14 cellular contexts compared by ENCODE assay signal in the genomic region with DNA sequence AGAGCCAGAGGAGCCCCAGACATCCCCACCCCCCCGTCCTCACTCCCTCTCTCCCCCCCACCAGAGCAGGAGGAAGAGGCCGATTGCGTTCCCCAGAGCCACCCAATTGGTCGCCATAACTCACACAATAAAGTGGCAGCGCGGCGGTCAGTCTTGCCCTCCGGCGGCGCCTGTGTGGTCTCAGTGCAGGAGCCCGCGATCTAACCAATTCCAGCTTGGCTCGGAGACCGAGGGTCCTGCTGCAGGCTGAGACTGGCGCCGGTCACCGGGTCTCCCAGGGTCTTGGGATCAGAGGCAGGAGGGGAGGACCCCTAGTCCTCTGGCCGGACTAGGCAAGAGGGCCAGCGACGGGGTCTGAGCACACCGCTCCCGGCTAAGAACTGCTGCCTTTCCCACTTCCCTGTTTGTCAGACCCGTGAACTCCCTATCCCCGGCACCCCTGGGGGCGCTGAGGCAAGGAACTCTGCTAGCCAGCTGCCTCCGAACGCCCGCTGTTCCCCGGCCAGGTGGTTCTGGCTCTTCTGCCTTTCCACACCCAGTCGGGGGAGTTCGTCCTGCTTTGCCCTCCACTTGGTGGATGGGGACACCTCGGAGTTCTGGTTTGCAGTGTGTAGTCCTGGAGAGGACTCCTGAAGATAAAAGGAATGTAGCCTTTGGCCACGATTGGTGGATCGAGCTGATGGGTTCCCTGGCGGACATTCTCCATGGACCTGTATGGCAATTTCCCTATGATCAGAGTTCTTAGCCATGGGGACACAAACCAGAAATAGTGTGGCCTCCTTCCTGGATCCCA. TPM values are rescaled to one million over a fixed set of nuclear protein-coding genes. Genes with fewer than 3 reads are reported as not detected.
DNase-seq lines count a peak whose midpoint lies in the region; ATAC-seq, FAIRE-seq and TF ChIP-seq lines count a peak whose summit lies in the region.
"Had no signal": no experiment of that assay in that cellular context is flagged by ENCODE, and none has a peak within 500 bp of the region (broad histone marks: within the 10 kb centered on the region; RNA-seq: fewer than 3 reads in every experiment).

No MANE protein-coding gene starts in this region.

- intact Hi-C loops in posterior vena cava (cut with DNase I), result loop anchor here in 1 of 2 donors (10.0 kb wide), 2 partner anchors 734 to 1604 kb away; no protein-coding TSS in a partner anchor
- intact Hi-C loops in dorsolateral prefrontal cortex (cut with DNase I), result no loop called here

- no peak overlapping the region for H3K4me2 ChIP-seq in Loucy (ENCODE audit: low read depth, low read length, poor library complexity, severe bottlenecking)
- H3K4me2 ChIP-seq in astrocyte (ENCODE audit: low read length), result no peak overlapping the region

- peaks cover 4% of the 10 kb centered on the region for H3K4me1 Mint-ChIP-seq in astrocyte (ENCODE audit: low read depth, unreplicated experiment)

- H4K20me1 ChIP-seq in Loucy (ENCODE audit: insufficient read depth, low read length, poor library complexity, severe bottlenecking), result no peaks in the 10 kb centered on the region
- peaks cover 5% of the 10 kb centered on the region for H4K20me1 ChIP-seq in astrocyte (ENCODE audit: insufficient read depth, low read length)

- H3K36me3 ChIP-seq in Loucy (ENCODE audit: insufficient read depth, low read length) (no peaks in the 10 kb centered on the region), astrocyte (ENCODE audit: insufficient read depth, low read length) (no peaks in the 10 kb centered on the region)
- H3K36me3 ChIP-seq: heart right ventricle had no signal

- H3K9me2 ChIP-seq in Loucy (replicated peaks; ENCODE audit: low read depth, low read length), result no peaks in the 10 kb centered on the region

- peaks cover 92% of the 10 kb centered on the region for H3K27me3 Mint-ChIP-seq in astrocyte (ENCODE audit: low read depth, unreplicated experiment)

- H3K27me3 ChIP-seq in Loucy (ENCODE audit: insufficient read depth, low read length, poor library complexity, severe bottlenecking) (no peaks in the 10 kb centered on the region), astrocyte (ENCODE audit: insufficient read depth, low read length) (peaks cover 100% of the 10 kb centered on the region), dorsolateral prefrontal cortex (peaks cover 40 to 100% (median 100%) of the 10 kb centered on the region in 45 donors)

- ATAC-seq in HG03571 (IDR thresholded peaks at IDR 0.05; ENCODE audit: unreplicated experiment), result no peak

- no peak for TF ChIP-seq CTCF in Loucy (conservative IDR thresholded peaks at IDR 0.05; ENCODE audit: low read length)
- no peak for TF ChIP-seq CTCF in astrocyte (IDR thresholded peaks at IDR 0.05; ENCODE audit: insufficient read depth, low read depth, low read length)
- no peak for TF ChIP-seq CTCF in dorsolateral prefrontal cortex (IDR thresholded peaks at IDR 0.05 in 54 of 56, conservative IDR thresholded peaks at IDR 0.05 in 2 of 56; ENCODE audit: low read depth in 1 of 56, partially characterized antibody in 56 of 56)

- H3K4me3 ChIP-seq in Loucy (ENCODE audit: low read length, poor library complexity, severe bottlenecking) (no peak overlapping the region), astrocyte (ENCODE audit: insufficient read depth, low read depth, low read length) (no peak overlapping the region), dorsolateral prefrontal cortex (no peak overlapping the region)

- H3K4me3 Mint-ChIP-seq in astrocyte (ENCODE audit: unreplicated experiment), result no peak overlapping the region

- FAIRE-seq in astrocyte (lab: Jason Lieb, UNC), result no peak
- FAIRE-seq: A204.1 had no signal

- no peaks in the 10 kb centered on the region for H3F3A ChIP-seq in Loucy (ENCODE audit: low read depth)

- H3K27ac ChIP-seq in astrocyte (ENCODE audit: low read depth, low read length) (no peak overlapping the region), dorsolateral prefrontal cortex (no peak overlapping the region)
- H3K27ac ChIP-seq: heart right ventricle had no signal

- no peak overlapping the region for H3K9ac ChIP-seq in Loucy (ENCODE audit: low read depth, low read length, poor library complexity, severe bottlenecking)
- no peak overlapping the region for H3K9ac ChIP-seq in astrocyte (ENCODE audit: low read length)

- H3K9me3 Mint-ChIP-seq in astrocyte (ENCODE audit: unreplicated experiment), result peaks cover 25% of the 10 kb centered on the region

- no peaks in the 10 kb centered on the region for H3K9me3 ChIP-seq in Loucy (ENCODE audit: insufficient read depth, low read depth, low read length)
- H3K9me3 ChIP-seq in astrocyte (ENCODE audit: insufficient read depth, low read depth, low read length), result peaks cover 21% of the 10 kb centered on the region
- H3K9me3 ChIP-seq: heart right ventricle had no signal

- peaks cover 3% of the 10 kb centered on the region for H3K36me3 Mint-ChIP-seq in astrocyte (ENCODE audit: low read depth, unreplicated experiment)

- H3K79me2 ChIP-seq in Loucy (ENCODE audit: insufficient read depth, low read length) (no peaks in the 10 kb centered on the region), astrocyte (ENCODE audit: insufficient read depth, low read length) (no peaks in the 10 kb centered on the region)

- peaks cover 17% of the 10 kb centered on the region for H3K4me1 ChIP-seq in Loucy (ENCODE audit: insufficient read depth, low read length, poor library complexity, severe bottlenecking)
- H3K4me1 ChIP-seq in astrocyte (ENCODE audit: insufficient read depth, low read length), result peaks cover 7% of the 10 kb centered on the region

- H2AFZ ChIP-seq in Loucy (ENCODE audit: low read length) (peak overlapping the region; percentile 90; the same call in 1 of the 2 replicates), astrocyte (ENCODE audit: low read depth, low read length) (no peak overlapping the region)

- DNase-seq in NCI-H1417 (lab: John Stamatoyannopoulos, UW), result peak in 2 of 3 experiments; percentile 80 to 87
- no peak for DNase-seq in NCI-H1417 treated with DMSO at 0.1 percent for 48 hours (lab: John Stamatoyannopoulos, UW)
- no peak for DNase-seq in astrocyte (ENCODE audit: low read depth)
- DNase-seq in posterior vena cava (ENCODE audit: low spot score), result peak; percentile 78
- DNase-seq in dorsolateral prefrontal cortex, result no peak
- DNase-seq in T1000 (lab: John Stamatoyannopoulos, UW), result no peak
- DNase-seq: heart right ventricle; mesenchymal stem cell; stimulated activated CD4-positive, alpha-beta T cell treated with anti-CD3 and anti-CD28 coated beads, Interleukin-4, amount 100 ng/mL, for 4 hours had no signal

- peak overlapping the region; percentile 69 for H3K27ac Mint-ChIP-seq in astrocyte (ENCODE audit: unreplicated experiment)

RNA-seq across cellular contexts. Expression of a gene that starts 1.0 kb away (rescaled TPM):
- total RNA-seq in astrocyte, result not detected in 2 replicates
- total RNA-seq in posterior vena cava, result not detected
- total RNA-seq in dorsolateral prefrontal cortex, result not detected
- total RNA-seq: heart right ventricle, progenitor cell of endocrine pancreas, subcutaneous adipose tissue had no signal

RNA-seq across cellular contexts. Expression of a gene that starts 6.0 kb away (rescaled TPM):
- not detected in 2 replicates for total RNA-seq in astrocyte
- not detected for total RNA-seq in posterior vena cava
- not detected for total RNA-seq in dorsolateral prefrontal cortex
- total RNA-seq: heart right ventricle, progenitor cell of endocrine pancreas had no signal

RNA-seq across cellular contexts. Expression of a gene that starts 8.5 kb away (rescaled TPM):
- total RNA-seq in astrocyte, result not detected in 2 replicates
- 1 to 10 TPM in 1 of 2 donors, under 1 TPM in 1; 0.32 to 5.3 TPM for total RNA-seq in posterior vena cava
- not detected for total RNA-seq in dorsolateral prefrontal cortex
- total RNA-seq: heart right ventricle, progenitor cell of endocrine pancreas, subcutaneous adipose tissue had no signal

RNA-seq across cellular contexts. Expression of a gene that starts 14.8 kb away (rescaled TPM):
- total RNA-seq in astrocyte (not detected in 2 replicates), posterior vena cava (not detected), dorsolateral prefrontal cortex (under 1 TPM in 1 of 120 experiments, not detected in 119; 0.13 TPM)
- total RNA-seq: heart right ventricle, progenitor cell of endocrine pancreas had no signal

RNA-seq across cellular contexts. Expression of a gene that starts 18.0 kb away (rescaled TPM):
- not detected in 2 replicates for total RNA-seq in astrocyte
- 10 to 100 TPM in 1 of 2 donors, 1 to 10 TPM in 1; 1.6 to 10.1 TPM for total RNA-seq in posterior vena cava
- under 1 TPM in 1 of 120 experiments, not detected in 119; 0.24 TPM for total RNA-seq in dorsolateral prefrontal cortex
- total RNA-seq: heart right ventricle, progenitor cell of endocrine pancreas had no signal

Comparison
In these comparisons a context has a peak if more than half of its experiments do, and no peak if none do; other contexts are left out.
1. DNase-seq: peak in NCI-H1417 (2 of 3) and posterior vena cava (single experiment); none in NCI-H1417 treated with DMSO at 0.1 percent for 48 hours (single experiment), astrocyte (single experiment), dorsolateral prefrontal cortex (0 of 10) and T1000 (single experiment).